ENCODE assay signal across 1 cellular context in the genomic region with DNA sequence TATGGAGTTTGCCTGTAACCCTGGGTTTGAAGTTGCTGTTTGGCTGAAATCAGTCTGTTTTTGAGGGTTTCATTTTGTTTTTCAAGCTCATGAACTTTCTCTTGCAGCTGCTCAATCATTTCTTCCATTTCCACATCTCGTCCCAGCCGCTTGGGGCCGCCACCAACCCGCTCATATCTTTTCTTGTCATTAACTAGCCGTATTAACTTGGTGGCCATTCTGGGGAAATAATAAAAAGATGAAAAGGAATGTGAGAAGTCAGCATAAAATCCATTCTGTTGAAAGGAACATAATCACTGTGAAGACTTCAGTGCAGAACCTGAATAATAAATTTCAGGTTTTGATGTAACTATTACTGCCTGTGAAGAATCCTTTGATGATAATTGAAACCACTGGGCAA.
TF ChIP-seq lines count a peak whose summit lies in the region.

No MANE protein-coding gene starts in this region.

TF ChIP-seq in K562, 482 proteins besides CTCF, POLR2A, EP300 and RAD21:
- TF ChIP-seq, protein P1, sequence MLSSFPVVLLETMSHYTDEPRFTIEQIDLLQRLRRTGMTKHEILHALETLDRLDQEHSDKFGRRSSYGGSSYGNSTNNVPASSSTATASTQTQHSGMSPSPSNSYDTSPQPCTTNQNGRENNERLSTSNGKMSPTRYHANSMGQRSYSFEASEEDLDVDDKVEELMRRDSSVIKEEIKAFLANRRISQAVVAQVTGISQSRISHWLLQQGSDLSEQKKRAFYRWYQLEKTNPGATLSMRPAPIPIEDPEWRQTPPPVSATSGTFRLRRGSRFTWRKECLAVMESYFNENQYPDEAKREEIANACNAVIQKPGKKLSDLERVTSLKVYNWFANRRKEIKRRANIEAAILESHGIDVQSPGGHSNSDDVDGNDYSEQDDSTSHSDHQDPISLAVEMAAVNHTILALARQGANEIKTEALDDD (IDR thresholded peaks at IDR 0.05): peak; percentile 42; the same call in 1 of the 2 replicates
- TF ChIP-seq MAFG (tag; conservative IDR thresholded peaks at IDR 0.05): peak; percentile 57; the same call in 1 of the 2 replicates
- TF ChIP-seq PHF8 (IDR thresholded peaks at IDR 0.05; ENCODE audit: borderline replicate concordance, low read length): no peak
- peak; percentile 61; the same call in 1 of the 2 replicates for TF ChIP-seq C11orf30 (IDR thresholded peaks at IDR 0.05; ENCODE audit: low read depth)
- TF ChIP-seq, protein P2, sequence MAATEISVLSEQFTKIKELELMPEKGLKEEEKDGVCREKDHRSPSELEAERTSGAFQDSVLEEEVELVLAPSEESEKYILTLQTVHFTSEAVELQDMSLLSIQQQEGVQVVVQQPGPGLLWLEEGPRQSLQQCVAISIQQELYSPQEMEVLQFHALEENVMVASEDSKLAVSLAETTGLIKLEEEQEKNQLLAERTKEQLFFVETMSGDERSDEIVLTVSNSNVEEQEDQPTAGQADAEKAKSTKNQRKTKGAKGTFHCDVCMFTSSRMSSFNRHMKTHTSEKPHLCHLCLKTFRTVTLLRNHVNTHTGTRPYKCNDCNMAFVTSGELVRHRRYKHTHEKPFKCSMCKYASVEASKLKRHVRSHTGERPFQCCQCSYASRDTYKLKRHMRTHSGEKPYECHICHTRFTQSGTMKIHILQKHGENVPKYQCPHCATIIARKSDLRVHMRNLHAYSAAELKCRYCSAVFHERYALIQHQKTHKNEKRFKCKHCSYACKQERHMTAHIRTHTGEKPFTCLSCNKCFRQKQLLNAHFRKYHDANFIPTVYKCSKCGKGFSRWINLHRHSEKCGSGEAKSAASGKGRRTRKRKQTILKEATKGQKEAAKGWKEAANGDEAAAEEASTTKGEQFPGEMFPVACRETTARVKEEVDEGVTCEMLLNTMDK (IDR thresholded peaks at IDR 0.05; ENCODE audit: borderline replicate concordance, insufficient read depth, low read depth, low read length, poor library complexity, severe bottlenecking): peak; percentile 47
- TF ChIP-seq ZNF316 (IDR thresholded peaks at IDR 0.05): peak; percentile 76
- no peak for TF ChIP-seq NR2C1 (IDR thresholded peaks at IDR 0.05)
- TF ChIP-seq NR2C1 (tag; IDR thresholded peaks at IDR 0.05): no peak
- no peak for TF ChIP-seq NR4A1 (CRISPR knock-in tag; IDR thresholded peaks at IDR 0.05)
- TF ChIP-seq NR4A1 (tag; IDR thresholded peaks at IDR 0.05): no peak
- TF ChIP-seq ZC3H8 (IDR thresholded peaks at IDR 0.05): no peak
- TF ChIP-seq ZNF24 (IDR thresholded peaks at IDR 0.05): peak; percentile 96
